ENCODE assay signal across 1 cellular context in genomic region chr17:77402159-77402731, GRCh38.
TF ChIP-seq lines count a peak whose summit lies in the region.

No MANE protein-coding gene starts in this region.

TF ChIP-seq in K562, 482 proteins besides CTCF, POLR2A, EP300 and RAD21 (continued from another document):
- TF ChIP-seq ZBTB2 (IDR thresholded peaks at IDR 0.05) (no peak), ZNF280A (IDR thresholded peaks at IDR 0.05; ENCODE audit: low read depth, partially characterized antibody) (no peak), GABPA (tag; conservative IDR thresholded peaks at IDR 0.05; ENCODE audit: low read depth) (no peak), RHOXF2B (CRISPR knock-in tag; conservative IDR thresholded peaks at IDR 0.05) (no peak), ZNF445 (CRISPR knock-in tag; IDR thresholded peaks at IDR 0.05; ENCODE audit: low read depth) (no peak), SAFB2 (IDR thresholded peaks at IDR 0.05; ENCODE audit: borderline replicate concordance, low read depth, low read length, severe bottlenecking) (no peak), ARHGAP35 (IDR thresholded peaks at IDR 0.05; ENCODE audit: partially characterized antibody) (no peak), ZHX1 (conservative IDR thresholded peaks at IDR 0.05; ENCODE audit: low read length) (no peak), POLR2H (tag; IDR thresholded peaks at IDR 0.05; ENCODE audit: low read depth) (no peak), ZNF197 (CRISPR knock-in tag; IDR thresholded peaks at IDR 0.05; ENCODE audit: low read depth) (no peak), RNF219 (CRISPR knock-in tag; IDR thresholded peaks at IDR 0.05) (no peak)
